1 cellular context compared by ENCODE assay signal in genomic region chr6:49563006-49563886, GRCh38.
TF ChIP-seq lines count a peak whose summit lies in the region.

No MANE protein-coding gene starts in this region.

TF ChIP-seq in GM23338, 12 proteins besides CTCF, POLR2A, EP300 and RAD21 (continued from another document):
- TF ChIP-seq ZNF462 (CRISPR knock-in tag; IDR thresholded peaks at IDR 0.05) (no peak), NANOG (IDR thresholded peaks at IDR 0.05; ENCODE audit: borderline replicate concordance) (no peak)
TF ChIP-seq in GM23338: peak in this region for 0.
